In the genomic region with DNA sequence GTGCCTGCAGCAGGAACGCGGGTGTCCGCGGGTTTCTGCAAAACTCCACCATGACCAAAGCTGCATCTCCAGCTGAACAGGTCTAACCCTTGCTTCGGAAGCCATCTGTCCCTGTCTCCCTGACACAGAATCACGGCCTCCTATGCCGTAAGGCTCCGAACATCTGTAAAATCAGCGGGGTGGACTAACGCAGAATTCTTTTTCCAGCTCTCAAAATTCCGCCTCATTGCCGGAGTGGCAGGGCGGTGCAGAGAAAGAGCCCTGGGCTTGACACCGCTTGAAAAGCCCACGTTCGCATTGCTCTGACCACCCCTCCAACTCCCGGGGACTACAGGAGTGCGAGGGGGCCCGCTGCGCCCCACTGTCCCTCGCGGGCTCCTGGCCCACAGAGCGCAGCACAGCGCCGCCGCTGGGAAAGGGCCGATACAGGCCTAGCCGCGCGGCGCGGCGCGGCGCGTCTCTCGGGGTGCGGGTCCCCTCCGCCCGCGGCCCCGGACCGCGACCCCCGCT, we compare ENCODE assay signal across 8 cellular contexts. TPM values are rescaled to one million over a fixed set of nuclear protein-coding genes. Genes with fewer than 3 reads are reported as not detected.
DNase-seq lines count a peak whose midpoint lies in the region; TF ChIP-seq lines count a peak whose summit lies in the region.

No MANE protein-coding gene starts in this region.

- H3K36me3 ChIP-seq in HAP-1 (replicated peaks) (no peaks in the 10 kb centered on the region), left ventricle myocardium inferior (no peaks in the 10 kb centered on the region)

- intact Hi-C loops in left ventricle myocardium inferior (cut with micrococcal nuclease): no loop called here

- H3K27ac ChIP-seq in left ventricle myocardium inferior (replicated peaks): peak overlapping the region; percentile 92

- in situ Hi-C loops in HAP-1 (cut with MboI; ENCODE audit: low sequenced_read_pairs): loop anchor here (10.0 kb wide), 1 partner anchor 95 kb away; no protein-coding TSS in a partner anchor

- H3K9me3 ChIP-seq in HAP-1 (no peaks in the 10 kb centered on the region), left ventricle myocardium inferior (replicated peaks) (no peaks in the 10 kb centered on the region)

- no peaks in the 10 kb centered on the region for H3K36me3 Mint-ChIP-seq in activated naive CD8-positive, alpha-beta T cell treated with anti-CD3 and anti-CD28 coated beads for 36 hours

- H3K27me3 Mint-ChIP-seq in activated naive CD8-positive, alpha-beta T cell treated with anti-CD3 and anti-CD28 coated beads for 36 hours: peaks cover 4% of the 10 kb centered on the region

- H3K4me1 ChIP-seq in HAP-1 (peaks cover 34% of the 10 kb centered on the region), left ventricle myocardium inferior (peaks cover 58% of the 10 kb centered on the region)

- TF ChIP-seq CTCF in LNCAP (IDR thresholded peaks at IDR 0.05): peak; percentile 32; the same call in 1 of the 2 replicates
- TF ChIP-seq CTCF in left ventricle myocardium inferior (IDR thresholded peaks at IDR 0.05; ENCODE audit: borderline replicate concordance): no peak

- peak; percentile 1 to 13 for DNase-seq in stimulated activated CD8-positive, alpha-beta memory T cell treated with anti-CD3 and anti-CD28 coated beads, Interleukin-4, amount 100 ng/mL, for 1 hour (ENCODE audit: low read depth in 2 of 2, low spot score in 1 of 2)
- DNase-seq in stimulated activated CD8-positive, alpha-beta memory T cell treated with anti-CD3 and anti-CD28 coated beads, Interleukin-4, amount 100 ng/mL, for 48 hours: no peak
- DNase-seq in HAP-1 (ENCODE audit: low spot score in 2 of 2) (peak; percentile 27 to 66), left ventricle myocardium inferior (no peak), putamen (ENCODE audit: low spot score) (peak; percentile 36), occipital lobe (lab: John Stamatoyannopoulos, UW) (no peak)
- DNase-seq in activated naive CD8-positive, alpha-beta T cell treated with anti-CD3 and anti-CD28 coated beads for 36 hours: no peak

- peak overlapping the region; percentile 73 for H3K4me3 ChIP-seq in HAP-1
- peak overlapping the region; percentile 92 for H3K4me3 ChIP-seq in left ventricle myocardium inferior

- no peak overlapping the region for H3K27ac Mint-ChIP-seq in activated naive CD8-positive, alpha-beta T cell treated with anti-CD3 and anti-CD28 coated beads for 36 hours

- H3K4me1 Mint-ChIP-seq in activated naive CD8-positive, alpha-beta T cell treated with anti-CD3 and anti-CD28 coated beads for 36 hours: peaks cover 44% of the 10 kb centered on the region

- H3K27me3 ChIP-seq in HAP-1 (ENCODE audit: low read depth) (no peaks in the 10 kb centered on the region), left ventricle myocardium inferior (ENCODE audit: low read depth) (no peaks in the 10 kb centered on the region)

- H3K4me3 Mint-ChIP-seq in activated naive CD8-positive, alpha-beta T cell treated with anti-CD3 and anti-CD28 coated beads for 36 hours: peak overlapping the region; percentile 82

- H3K9me3 Mint-ChIP-seq in activated naive CD8-positive, alpha-beta T cell treated with anti-CD3 and anti-CD28 coated beads for 36 hours: no peaks in the 10 kb centered on the region

RNA-seq across cellular contexts. Expression of a gene that starts 0.4 kb away (rescaled TPM):
- 1 to 10 TPM; 2.2 to 2.3 TPM for total RNA-seq in activated naive CD8-positive, alpha-beta T cell treated with anti-CD3 and anti-CD28 coated beads for 36 hours
- total RNA-seq in left ventricle myocardium inferior (7.7 TPM), occipital lobe (2.7 TPM)

Comparison
In these comparisons a context has a peak if more than half of its experiments do, and no peak if none do; other contexts are left out.
1. DNase-seq: peak in stimulated activated CD8-positive, alpha-beta memory T cell treated with anti-CD3 and anti-CD28 coated beads, Interleukin-4, amount 100 ng/mL, for 1 hour (2 of 2), HAP-1 (2 of 2) and putamen (single experiment); none in stimulated activated CD8-positive, alpha-beta memory T cell treated with anti-CD3 and anti-CD28 coated beads, Interleukin-4, amount 100 ng/mL, for 48 hours (single experiment), activated naive CD8-positive, alpha-beta T cell treated with anti-CD3 and anti-CD28 coated beads for 36 hours (single experiment), left ventricle myocardium inferior (single experiment) and occipital lobe (single experiment).